Comparison of ENCODE assay signal across 15 cellular contexts in genomic region chr2:219701847-219702634, GRCh38.
DNase-seq lines count a peak whose midpoint lies in the region; ATAC-seq and TF ChIP-seq lines count a peak whose summit lies in the region.
"Had no signal": no experiment of that assay in that cellular context is flagged by ENCODE, and none has a peak within 500 bp of the region (broad histone marks: within the 10 kb centered on the region; RNA-seq: fewer than 3 reads in every experiment).

No MANE protein-coding gene starts in this region.

- no peaks in the 10 kb centered on the region for H3K79me2 ChIP-seq in mesendoderm (ENCODE audit: control insufficient read depth, insufficient read depth, low read length)
- H3K79me2 ChIP-seq: parathyroid adenoma had no signal

- H3K36me3 ChIP-seq in esophagus squamous epithelium (no peaks in the 10 kb centered on the region), mesendoderm (ENCODE audit: control insufficient read depth, insufficient read depth, low read length) (no peaks in the 10 kb centered on the region)

- H2BK15ac ChIP-seq in mesendoderm (replicated peaks; ENCODE audit: low read depth), result no peak overlapping the region

- H2BK5ac ChIP-seq in mesendoderm (ENCODE audit: low read length), result no peak overlapping the region

- H3K27ac ChIP-seq in esophagus squamous epithelium (peak overlapping the region in 3 of 4 donors; percentile 47 to 65 (median 61)), mesendoderm (ENCODE audit: low read depth, low read length) (no peak overlapping the region)
- H3K27ac ChIP-seq: parathyroid adenoma had no signal

- no peak overlapping the region for H3K56ac ChIP-seq in mesendoderm (ENCODE audit: low read length)

- H3K4me3 ChIP-seq in AG10803 (ENCODE audit: low read length) (no peak overlapping the region), esophagus squamous epithelium (no peak overlapping the region), mesendoderm (ENCODE audit: low read length) (no peak overlapping the region)
- H3K4me3 ChIP-seq: K562 had no signal

- H4K8ac ChIP-seq in mesendoderm (ENCODE audit: low read depth, low read length), result no peak overlapping the region

- no peaks in the 10 kb centered on the region for H3K9me3 ChIP-seq in esophagus squamous epithelium

- ATAC-seq in HG03097 (IDR thresholded peaks at IDR 0.05; ENCODE audit: low FRiP score, unreplicated experiment), result no peak
- ATAC-seq in stimulated activated effector memory CD8-positive, alpha-beta T cell treated with anti-CD3 and anti-CD28 coated beads, Interleukin-12 subunit alpha, Interleukin-12 subunit beta, amount 100 ng/mL, for 72 hours, result no peak
- no peak for ATAC-seq in GM21515 (IDR thresholded peaks at IDR 0.05; ENCODE audit: unreplicated experiment)
- ATAC-seq: K562 had no signal

- no peak overlapping the region for H3K4me3 Mint-ChIP-seq in stimulated activated effector memory CD8-positive, alpha-beta T cell treated with anti-CD3 and anti-CD28 coated beads, Interleukin-12 subunit alpha, Interleukin-12 subunit beta, amount 100 ng/mL, for 72 hours
- H3K4me3 Mint-ChIP-seq: activated T-cell treated with anti-CD3 and anti-CD28 coated beads, Interleukin-2, amount 50 U/mL, for 24 hours; memory B cell had no signal

- peak; percentile 65 for DNase-seq in AG10803 (ENCODE audit: low read depth)
- DNase-seq in NOMO-1 (lab: John Stamatoyannopoulos, UW; ENCODE audit: unreplicated experiment in 2 of 2), result peak; percentile 84 to 91
- DNase-seq in esophagus squamous epithelium (lab: John Stamatoyannopoulos, UW), result no peak
- DNase-seq in mesendoderm, result peak; percentile 64
- no peak for DNase-seq in activated effector memory CD4-positive, alpha-beta T cell treated with Interleukin-2 at 50 U/mL for 16 hours
- DNase-seq in stimulated activated effector memory CD8-positive, alpha-beta T cell treated with anti-CD3 and anti-CD28 coated beads, Interleukin-12 subunit alpha, Interleukin-12 subunit beta, amount 100 ng/mL, for 72 hours (ENCODE audit: low spot score in 2 of 2), result no peak
- DNase-seq: activated CD4-positive, CD25-positive, alpha-beta regulatory T cell treated with anti-CD3 and anti-CD28 coated beads, Interleukin-2, amount 50 U/mL, for 72 hours; activated T-cell treated with anti-CD3 and anti-CD28 coated beads, Interleukin-2, amount 50 U/mL, for 24 hours; NCI-H1436 treated with DMSO at 0.1 percent for 48 hours; NCI-H774 had no signal

- TF ChIP-seq POLR2A in esophagus squamous epithelium (IDR thresholded peaks at IDR 0.05), result no peak

- no peak overlapping the region for H3K27ac Mint-ChIP-seq in stimulated activated effector memory CD8-positive, alpha-beta T cell treated with anti-CD3 and anti-CD28 coated beads, Interleukin-12 subunit alpha, Interleukin-12 subunit beta, amount 100 ng/mL, for 72 hours
- H3K27ac Mint-ChIP-seq: activated T-cell treated with anti-CD3 and anti-CD28 coated beads, Interleukin-2, amount 50 U/mL, for 24 hours; memory B cell had no signal

- no peak overlapping the region for H3K9ac ChIP-seq in mesendoderm (ENCODE audit: low read length)
- H3K9ac ChIP-seq: parathyroid adenoma had no signal

- WGBS in esophagus squamous epithelium, 2 donors, result 29 to 64% methylated on average over 7 to 8 of the region's 8 CpGs
- WGBS in mesendoderm (ENCODE audit: extremely low coverage, insufficient coverage, low lambda C conversion rate), result no CpG with 5 or more reads among the region's 8 CpGs

- no peak overlapping the region for H2AK5ac ChIP-seq in mesendoderm (ENCODE audit: low read length)

- no peaks in the 10 kb centered on the region for H3K9me3 Mint-ChIP-seq in stimulated activated effector memory CD8-positive, alpha-beta T cell treated with anti-CD3 and anti-CD28 coated beads, Interleukin-12 subunit alpha, Interleukin-12 subunit beta, amount 100 ng/mL, for 72 hours
- H3K9me3 Mint-ChIP-seq: activated T-cell treated with anti-CD3 and anti-CD28 coated beads, Interleukin-2, amount 50 U/mL, for 24 hours; memory B cell had no signal

- no peaks in the 10 kb centered on the region for H3K36me3 Mint-ChIP-seq in stimulated activated effector memory CD8-positive, alpha-beta T cell treated with anti-CD3 and anti-CD28 coated beads, Interleukin-12 subunit alpha, Interleukin-12 subunit beta, amount 100 ng/mL, for 72 hours
- H3K36me3 Mint-ChIP-seq: memory B cell had no signal

- TF ChIP-seq CTCF in AG10803 (conservative IDR thresholded peaks at IDR 0.05; ENCODE audit: low read length) (no peak), esophagus squamous epithelium (IDR thresholded peaks at IDR 0.05) (no peak)

- intact Hi-C loops in esophagus squamous epithelium (cut with DNase I), result no loop called here

- H3K4me1 ChIP-seq in esophagus squamous epithelium (peaks cover 7 to 54% (median 27%) of the 10 kb centered on the region in 3 donors), mesendoderm (ENCODE audit: control insufficient read depth, low read depth, low read length) (peaks cover 8% of the 10 kb centered on the region)
- H3K4me1 ChIP-seq: parathyroid adenoma had no signal

- no peak overlapping the region for H3K4me2 ChIP-seq in mesendoderm (ENCODE audit: low read length)

- H3K4me1 Mint-ChIP-seq in stimulated activated effector memory CD8-positive, alpha-beta T cell treated with anti-CD3 and anti-CD28 coated beads, Interleukin-12 subunit alpha, Interleukin-12 subunit beta, amount 100 ng/mL, for 72 hours, result no peaks in the 10 kb centered on the region
- H3K4me1 Mint-ChIP-seq: memory B cell had no signal

- H3K4ac ChIP-seq in mesendoderm (ENCODE audit: low read depth, low read length), result no peak overlapping the region

- no peak overlapping the region for H4K5ac ChIP-seq in mesendoderm (ENCODE audit: low read length)

- H3K18ac ChIP-seq in mesendoderm (ENCODE audit: low read length), result no peak overlapping the region

- H3K79me1 ChIP-seq in mesendoderm (ENCODE audit: low read length), result no peaks in the 10 kb centered on the region

- no peak overlapping the region for H3K23ac ChIP-seq in mesendoderm (ENCODE audit: low read length)

- H3K27me3 ChIP-seq in esophagus squamous epithelium (no peaks in the 10 kb centered on the region), mesendoderm (ENCODE audit: insufficient read depth, low read length, poor library complexity) (no peaks in the 10 kb centered on the region)

- no peak overlapping the region for H2BK120ac ChIP-seq in mesendoderm (ENCODE audit: low read depth, low read length)

Comparison
In these comparisons a context has a peak if more than half of its experiments do, and no peak if none do; other contexts are left out.
1. DNase-seq: peak in AG10803 (single experiment), NOMO-1 (2 of 2) and mesendoderm (single experiment); none in esophagus squamous epithelium (single experiment), activated effector memory CD4-positive, alpha-beta T cell treated with Interleukin-2 at 50 U/mL for 16 hours (single experiment) and stimulated activated effector memory CD8-positive, alpha-beta T cell treated with anti-CD3 and anti-CD28 coated beads, Interleukin-12 subunit alpha, Interleukin-12 subunit beta, amount 100 ng/mL, for 72 hours (0 of 2).